In genomic region chr13:65868106-65868505, GRCh38 we compare ENCODE assay signal across 28 cellular contexts.
"Had no signal": no experiment of that assay in that cellular context is flagged by ENCODE, and none has a peak within 500 bp of the region (broad histone marks: within the 10 kb centered on the region; RNA-seq: fewer than 3 reads in every experiment).

No MANE protein-coding gene starts in this region.

- H3K27me3 Mint-ChIP-seq: activated B cell treated with CpG ODN at 0.5 μM for 24 hours; activated CD8-positive, alpha-beta T cell treated with anti-CD3 and anti-CD28 coated beads for 36 hours; activated naive CD8-positive, alpha-beta T cell; activated T-helper 17 cell treated with anti-CD3 and anti-CD28 coated beads, Interleukin-2, amount 50 U/mL, for 72 hours; central memory CD8-positive, alpha-beta T cell; dendritic cell treated with granulocyte-macrophage colony-stimulating factor and Interleukin-4, amounts not matched to agents 40 ng/mL and 50 ng/mL, for 4 days; T-helper 17 cell had no signal

- H3K27ac ChIP-seq: brain microvascular endothelial cell, coronary artery, dorsolateral prefrontal cortex, heart left ventricle, WERI-Rb-1 had no signal

- H3K9me3 ChIP-seq: heart left ventricle had no signal

- H3K36me3 Mint-ChIP-seq: activated naive CD8-positive, alpha-beta T cell had no signal

- H3K4me1 ChIP-seq: heart left ventricle had no signal

- H3K4me3 Mint-ChIP-seq: activated B cell treated with CpG ODN at 0.5 μM for 24 hours; activated CD8-positive, alpha-beta T cell treated with anti-CD3 and anti-CD28 coated beads for 36 hours; activated naive CD8-positive, alpha-beta T cell; activated T-cell treated with anti-CD3 and anti-CD28 coated beads, Interleukin-2, amount 50 U/mL, for 4 hours; activated T-helper 17 cell treated with anti-CD3 and anti-CD28 coated beads, Interleukin-2, amount 50 U/mL, for 72 hours; central memory CD8-positive, alpha-beta T cell; dendritic cell treated with granulocyte-macrophage colony-stimulating factor and Interleukin-4, amounts not matched to agents 40 ng/mL and 50 ng/mL, for 4 days; endodermal cell; T-helper 17 cell; T-helper 2 cell treated with Interferon-gamma antibody and Interleukin-4, amounts not matched to agents 5 μg/mL and 100 μg/mL, for 36 hours had no signal

- H3K4me1 Mint-ChIP-seq: activated B cell treated with CpG ODN at 0.5 μM for 24 hours; activated T-helper 17 cell treated with anti-CD3 and anti-CD28 coated beads, Interleukin-2, amount 50 U/mL, for 72 hours; central memory CD8-positive, alpha-beta T cell; endodermal cell; T-helper 17 cell had no signal

- H3K9me3 Mint-ChIP-seq: activated B cell treated with CpG ODN at 0.5 μM for 24 hours, endodermal cell had no signal

- DNase-seq: activated B cell treated with CpG ODN at 0.5 μM for 24 hours; activated CD4-positive, alpha-beta T cell treated with anti-CD3 and anti-CD28 coated beads for 48 hours; activated CD4-positive, alpha-beta T cell treated with anti-CD3 and anti-CD28 coated beads, Interleukin-2, amount 50 U/mL, for 1 hour; activated CD4-positive, alpha-beta T cell treated with anti-CD3 and anti-CD28 coated beads, Interleukin-2, amount 50 U/mL, for 48 hours; activated CD8-positive, alpha-beta memory T cell treated with anti-CD3 and anti-CD28 coated beads for 24 hours; activated CD8-positive, alpha-beta T cell treated with anti-CD3 and anti-CD28 coated beads for 36 hours; activated effector memory CD4-positive, alpha-beta T cell treated with Interleukin-2 at 50 U/mL for 16 hours; activated gamma-delta T cell treated with Interleukin-2 at 50 U/mL for 16 hours; activated naive CD4-positive, alpha-beta T cell treated with anti-CD3 and anti-CD28 coated beads, Interleukin-2, amount 50 U/mL, for 16 hours; activated naive CD4-positive, alpha-beta T cell treated with Interleukin-2 at 50 U/mL for 16 hours; activated T-cell treated with anti-CD3 and anti-CD28 coated beads, Interleukin-2, amount 50 U/mL, for 4 hours; amniotic stem cell; anterior cingulate cortex; brain microvascular endothelial cell; dorsolateral prefrontal cortex; effector memory CD4-positive, alpha-beta T cell; endodermal cell; foreskin fibroblast; heart left ventricle; T-helper 17 cell; T1000; WERI-Rb-1 had no signal

- H3K4me3 ChIP-seq: coronary artery, dorsolateral prefrontal cortex, heart left ventricle had no signal

- H3K27ac Mint-ChIP-seq: activated B cell treated with CpG ODN at 0.5 μM for 24 hours; activated CD8-positive, alpha-beta T cell treated with anti-CD3 and anti-CD28 coated beads for 36 hours; activated naive CD8-positive, alpha-beta T cell; activated T-helper 17 cell treated with anti-CD3 and anti-CD28 coated beads, Interleukin-2, amount 50 U/mL, for 72 hours; dendritic cell treated with granulocyte-macrophage colony-stimulating factor and Interleukin-4, amounts not matched to agents 40 ng/mL and 50 ng/mL, for 4 days; endodermal cell; T-helper 17 cell; T-helper 2 cell treated with Interferon-gamma antibody and Interleukin-4, amounts not matched to agents 5 μg/mL and 100 μg/mL, for 36 hours had no signal

- H3K36me3 ChIP-seq: brain microvascular endothelial cell, heart left ventricle, WERI-Rb-1 had no signal

- H3K27me3 ChIP-seq: brain microvascular endothelial cell, dorsolateral prefrontal cortex, heart left ventricle had no signal
